In genomic region chr14:76929927-76930326, GRCh38 we compare ENCODE assay signal across 2 cellular contexts.
TF ChIP-seq lines count a peak whose summit lies in the region.

No MANE protein-coding gene starts in this region.

TF ChIP-seq in IMR-90, 13 proteins besides CTCF, POLR2A, EP300 and RAD21 (continued from another document):
- TF ChIP-seq USF2 (IDR thresholded peaks at IDR 0.05; ENCODE audit: low read depth, low read length): no peak
- no peak for TF ChIP-seq ELK1 (IDR thresholded peaks at IDR 0.05; ENCODE audit: borderline replicate concordance, low read depth, low read length)

TF ChIP-seq in GM12878, 131 proteins besides CTCF, POLR2A, EP300 and RAD21 (continued from another document):
- TF ChIP-seq ZNF592 (IDR thresholded peaks at IDR 0.05): no peak
- TF ChIP-seq ZNF384 (IDR thresholded peaks at IDR 0.05; ENCODE audit: borderline replicate concordance, low read depth, low read length): peak; percentile 82
- 0 out of 2 replicates have a peak, but pooled peaks have one; percentile 7 for TF ChIP-seq CREB1 (IDR thresholded peaks at IDR 0.05; ENCODE audit: low read depth)
- 0 out of 2 replicates have a peak, but pooled peaks have one; percentile 45 for TF ChIP-seq MLLT1 (IDR thresholded peaks at IDR 0.05)
- TF ChIP-seq RUNX3 (IDR thresholded peaks at IDR 0.05; ENCODE audit: low read length): peak; percentile 90
- 0 out of 2 replicates have a peak, but pooled peaks have one; percentile 35 for TF ChIP-seq EED (IDR thresholded peaks at IDR 0.05; ENCODE audit: low read depth)
- TF ChIP-seq CHD2 (IDR thresholded peaks at IDR 0.05; ENCODE audit: borderline replicate concordance, low read depth, low read length): peak; percentile 22; the same call in 1 of the 2 replicates
